Comparison of ENCODE assay signal across 17 cellular contexts in the genomic region with DNA sequence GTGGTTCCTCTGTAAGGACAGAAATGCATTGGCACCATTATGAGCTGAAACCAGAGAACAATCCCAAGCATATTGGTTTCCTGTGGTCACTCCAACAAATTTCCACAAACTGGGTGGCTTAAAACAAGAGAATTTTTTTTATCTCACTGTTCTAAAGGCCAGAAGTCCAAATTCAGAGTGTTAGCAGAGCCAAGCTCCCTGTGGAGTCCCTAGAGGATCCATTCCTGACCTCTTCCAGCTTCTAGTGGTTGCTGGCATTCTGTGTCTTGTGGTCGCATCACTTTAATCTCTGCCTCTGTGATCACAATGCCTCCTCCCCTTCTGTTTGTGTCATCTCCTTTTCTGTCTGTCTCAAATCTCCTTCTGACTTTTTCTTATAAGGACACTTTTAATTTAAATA.
"Had no signal": no experiment of that assay in that cellular context is flagged by ENCODE, and none has a peak within 500 bp of the region (broad histone marks: within the 10 kb centered on the region; RNA-seq: fewer than 3 reads in every experiment).

No MANE protein-coding gene starts in this region.

- H3K36me3 ChIP-seq: esophagus squamous epithelium, pancreas, sigmoid colon, thyroid gland, WERI-Rb-1 had no signal

- H3K9me3 ChIP-seq: body of pancreas, esophagus squamous epithelium, pancreas, sigmoid colon, thyroid gland had no signal

- H3K4me3 ChIP-seq: body of pancreas, esophagus squamous epithelium, pancreas, sigmoid colon, thyroid gland had no signal

- DNase-seq: activated CD4-positive, alpha-beta memory T cell treated with anti-CD3 and anti-CD28 coated beads for 36 hours; activated CD4-positive, alpha-beta T cell treated with anti-CD3 and anti-CD28 coated beads for 36 hours; activated CD8-positive, alpha-beta memory T cell treated with anti-CD3 and anti-CD28 coated beads, Interleukin-2, amount 10 ng/mL, durations not matched to agents 7 days and 5 days; activated naive CD4-positive, alpha-beta T cell treated with anti-CD3 and anti-CD28 coated beads, Interleukin-2, amount 10 ng/mL, durations not matched to agents 7 days and 5 days; activated T-cell treated with anti-CD3 and anti-CD28 coated beads, Interleukin-2, amount 50 U/mL, for 1 hour; cortex of kidney; effector CD4-positive, alpha-beta T cell; esophagus squamous epithelium; left colon; mammary epithelial cell; naive thymus-derived CD8-positive, alpha-beta T cell; pancreas; sigmoid colon; stimulated activated CD4-positive, alpha-beta T cell treated with anti-CD3 and anti-CD28 coated beads, Interleukin-1b, Interleukin-23, amount 100 ng/mL, for 48 hours; thyroid gland; WERI-Rb-1 had no signal

- H3K27me3 ChIP-seq: body of pancreas, esophagus squamous epithelium, pancreas, sigmoid colon, thyroid gland had no signal

- H3K27ac ChIP-seq: body of pancreas, esophagus squamous epithelium, pancreas, sigmoid colon, thyroid gland, WERI-Rb-1 had no signal

- H3K4me1 ChIP-seq: body of pancreas, esophagus squamous epithelium, pancreas, sigmoid colon, thyroid gland had no signal
